21 cellular contexts compared by ENCODE assay signal in the genomic region with DNA sequence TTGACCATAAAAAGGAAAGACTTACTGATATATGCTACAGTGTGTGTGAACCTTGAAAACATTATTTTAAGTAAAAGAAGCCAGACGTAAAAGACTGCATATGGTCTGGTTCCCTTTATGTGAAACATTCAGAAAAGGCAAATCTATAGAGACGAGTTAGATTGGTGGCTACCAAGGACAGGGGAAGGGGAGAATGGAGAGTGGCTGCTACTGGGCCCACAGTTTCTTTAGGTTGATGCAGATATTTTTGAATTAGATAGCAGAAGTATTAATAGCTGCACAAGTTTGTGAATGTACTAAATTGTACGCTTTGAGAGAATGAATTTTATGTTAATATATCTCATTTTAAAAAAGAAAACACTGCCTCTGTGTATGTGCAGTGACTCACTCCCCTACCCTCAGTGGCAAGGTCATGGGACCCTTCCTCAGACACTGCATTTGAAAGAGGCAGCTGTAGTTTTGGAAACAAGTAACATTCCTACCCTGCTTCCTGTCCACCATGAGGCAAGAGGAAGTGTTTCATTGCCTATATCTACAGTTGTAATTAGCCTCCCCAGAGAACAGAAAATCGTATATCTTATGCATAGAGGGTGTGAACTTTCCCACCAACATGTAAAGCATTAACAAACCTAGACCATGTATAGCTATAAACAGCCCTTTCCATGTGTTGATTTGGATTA. TPM values are rescaled to one million over a fixed set of nuclear protein-coding genes. Genes with fewer than 3 reads are reported as not detected.
DNase-seq lines count a peak whose midpoint lies in the region; ATAC-seq, FAIRE-seq and TF ChIP-seq lines count a peak whose summit lies in the region.
"Had no signal": no experiment of that assay in that cellular context is flagged by ENCODE, and none has a peak within 500 bp of the region (broad histone marks: within the 10 kb centered on the region; RNA-seq: fewer than 3 reads in every experiment).

No MANE protein-coding gene starts in this region.

- 0 out of 2 replicates have a peak overlapping the region, but pooled peaks have one; percentile 14 for H3K27ac Mint-ChIP-seq in WTC11

- H3K4me3 Mint-ChIP-seq in WTC11: no peak overlapping the region
- H3K4me3 Mint-ChIP-seq: naive thymus-derived CD4-positive, alpha-beta T cell had no signal

- H3K4me1 Mint-ChIP-seq in WTC11: peaks cover under 1% of the 10 kb centered on the region

- intact Hi-C loops in left colon (cut with DNase I, micrococcal nuclease): no loop called here

- peak overlapping the region in 9 of 11 experiments; percentile 35 to 67 (median 50); a peak in 17 of 22 replicates for H3K4me2 ChIP-seq in BLaER1 treated with 17β-estradiol and CSF1 and Interleukin-3, amounts not matched to agents 10 nM and 100 nM

- H3K27me3 ChIP-seq in BLaER1 treated with 17β-estradiol and CSF1 and Interleukin-3, amounts not matched to agents 10 nM and 100 nM: no peaks in the 10 kb centered on the region
- H3K27me3 ChIP-seq in foreskin keratinocyte: no peaks in the 10 kb centered on the region
- H3K27me3 ChIP-seq: esophagus squamous epithelium, transverse colon had no signal

- H3K36me3 ChIP-seq in BLaER1 treated with 17β-estradiol and CSF1 and Interleukin-3, amounts not matched to agents 10 nM and 100 nM: peaks cover 46 to 98% (median 96%) of the 10 kb centered on the region in 11 experiments

- peaks cover 73% of the 10 kb centered on the region for H3K36me3 Mint-ChIP-seq in WTC11

- DNase-seq in GM12891 (ENCODE audit: insufficient read length, low spot score) (no peak), WTC11 (ENCODE audit: low spot score) (no peak), left colon (no peak), foreskin keratinocyte (no peak), OCI-M1 (lab: John Stamatoyannopoulos, UW) (no peak), HEK293T (ENCODE audit: extremely low spot score) (no peak)
- DNase-seq: amygdala; EL; esophagus squamous epithelium; hypothalamus; naive thymus-derived CD4-positive, alpha-beta T cell; NCI-H2171; stimulated activated CD4-positive, alpha-beta T cell treated with anti-CD3 and anti-CD28 coated beads, Interleukin-1b, Interleukin-23, amount 100 ng/mL, for 48 hours; transverse colon had no signal

- TF ChIP-seq POLR2A in GM12891 (IDR thresholded peaks at IDR 0.05; ENCODE audit: low read depth, low read length): no peak

- POLR2A ChIA-PET in WTC11 (lab: Charles Lee) (no interaction called here), HEK293T (lab: Yijun Ruan, JAX) (no interaction called here)

- H3K9me3 Mint-ChIP-seq in WTC11: no peaks in the 10 kb centered on the region
- H3K9me3 Mint-ChIP-seq: naive thymus-derived CD4-positive, alpha-beta T cell had no signal

- H3K27me3 Mint-ChIP-seq in WTC11 (ENCODE audit: low read depth): no peaks in the 10 kb centered on the region
- H3K27me3 Mint-ChIP-seq: naive thymus-derived CD4-positive, alpha-beta T cell had no signal

- peak overlapping the region in 7 of 11 experiments; percentile 9 to 79 (median 40); a peak in 12 of 22 replicates for H3K27ac ChIP-seq in BLaER1 treated with 17β-estradiol and CSF1 and Interleukin-3, amounts not matched to agents 10 nM and 100 nM
- no peak overlapping the region for H3K27ac ChIP-seq in foreskin keratinocyte
- H3K27ac ChIP-seq: C4-2B, esophagus squamous epithelium, SK-N-MC, VCaP had no signal

- peaks cover 0 to 5% (median 0%) of the 10 kb centered on the region in 11 experiments; a peak in 1 of 22 replicates for H4K20me1 ChIP-seq in BLaER1 treated with 17β-estradiol and CSF1 and Interleukin-3, amounts not matched to agents 10 nM and 100 nM

- ATAC-seq in WTC11: no peak
- peak; percentile 46 for ATAC-seq in left colon
- ATAC-seq in foreskin keratinocyte: no peak
- ATAC-seq in HG03280 (IDR thresholded peaks at IDR 0.05; ENCODE audit: unreplicated experiment): no peak
- ATAC-seq: naive thymus-derived CD4-positive, alpha-beta T cell had no signal

- CTCF ChIA-PET in WTC11 (lab: Charles Lee): no interaction called here
- CTCF ChIA-PET in HEK293T (lab: Yijun Ruan, JAX): no interaction called here

- peaks cover 0 to 94% (median 14%) of the 10 kb centered on the region in 10 experiments; a peak in 15 of 20 replicates for H3K4me1 ChIP-seq in BLaER1 treated with 17β-estradiol and CSF1 and Interleukin-3, amounts not matched to agents 10 nM and 100 nM
- H3K4me1 ChIP-seq in foreskin keratinocyte: no peaks in the 10 kb centered on the region
- H3K4me1 ChIP-seq: transverse colon had no signal

- TF ChIP-seq CTCF in WTC11 (IDR thresholded peaks at IDR 0.05) (no peak), foreskin keratinocyte (conservative IDR thresholded peaks at IDR 0.05) (no peak)

- H3K9me3 ChIP-seq in BLaER1 treated with 17β-estradiol and CSF1 and Interleukin-3, amounts not matched to agents 10 nM and 100 nM (replicated peaks in 1 of 11): no peaks in the 10 kb centered on the region
- H3K9me3 ChIP-seq: esophagus squamous epithelium, transverse colon had no signal

- FAIRE-seq in GM12891 (lab: Jason Lieb, UNC): peak; percentile 83
- FAIRE-seq: GM12892 had no signal

- peak overlapping the region in 1 of 11 experiments; percentile 60; a peak in 2 of 22 replicates for H3K9ac ChIP-seq in BLaER1 treated with 17β-estradiol and CSF1 and Interleukin-3, amounts not matched to agents 10 nM and 100 nM

- H3K4me3 ChIP-seq in BLaER1 treated with 17β-estradiol and CSF1 and Interleukin-3, amounts not matched to agents 10 nM and 100 nM: no peak overlapping the region
- H3K4me3 ChIP-seq: coronary artery, esophagus squamous epithelium, SK-N-MC, transverse colon had no signal

TF ChIP-seq in GM12891, 5 proteins besides CTCF, POLR2A, EP300 and RAD21:
- TF ChIP-seq SPI1 (IDR thresholded peaks at IDR 0.05; ENCODE audit: low read depth, low read length): 0 out of 2 replicates have a peak, but pooled peaks have one; percentile 22
- no peak for TF ChIP-seq POU2F2 (IDR thresholded peaks at IDR 0.05; ENCODE audit: low read depth, low read length)
- TF ChIP-seq PAX5 (IDR thresholded peaks at IDR 0.05; ENCODE audit: insufficient read depth, low read length, severe bottlenecking): no peak
- no peak for TF ChIP-seq POLR2AphosphoS5 (IDR thresholded peaks at IDR 0.05; ENCODE audit: low read depth, low read length)
TF ChIP-seq in GM12891: peak in this region for 1.

TF ChIP-seq in WTC11, 78 proteins besides CTCF, POLR2A, EP300 and RAD21:
- no peak for TF ChIP-seq ZNF121 (CRISPR knock-in tag; IDR thresholded peaks at IDR 0.05)
- TF ChIP-seq, protein P1, sequence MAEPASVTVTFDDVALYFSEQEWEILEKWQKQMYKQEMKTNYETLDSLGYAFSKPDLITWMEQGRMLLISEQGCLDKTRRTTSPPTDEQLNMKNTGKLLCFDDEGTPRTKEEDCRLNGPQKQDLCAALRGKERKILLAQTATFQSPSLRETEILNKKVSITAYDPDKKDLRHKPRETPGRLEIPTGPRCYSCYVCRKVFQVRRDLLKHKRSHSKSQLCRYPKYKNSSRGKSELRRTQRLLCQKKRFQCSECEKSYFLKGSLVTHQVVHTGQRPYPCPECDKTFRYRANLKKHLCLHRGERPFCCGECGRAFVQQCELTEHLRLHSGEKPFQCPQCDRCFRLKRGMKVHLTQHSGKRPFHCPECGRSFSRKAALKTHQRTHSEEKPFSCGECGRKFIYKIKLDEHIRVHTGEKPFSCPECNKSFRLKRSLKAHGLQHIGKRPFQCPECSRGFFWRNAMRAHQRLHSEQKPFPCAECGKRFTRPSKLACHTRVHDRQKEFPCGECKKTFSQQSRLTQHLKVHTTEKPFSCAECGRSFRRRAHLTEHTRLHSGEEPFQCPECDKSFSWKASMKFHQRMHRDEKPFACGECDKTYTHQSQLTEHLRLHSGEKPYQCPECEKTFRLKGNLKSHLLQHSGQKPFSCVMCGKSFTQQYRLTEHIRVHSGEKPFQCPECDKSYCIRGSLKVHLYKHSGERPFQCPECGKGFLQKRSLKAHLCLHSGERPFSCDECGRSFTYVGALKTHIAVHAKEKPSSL (CRISPR knock-in tag; conservative IDR thresholded peaks at IDR 0.05): no peak

TF ChIP-seq in HEK293T, 16 proteins besides CTCF, POLR2A, EP300 and RAD21:
- TF ChIP-seq ZNF384 (IDR thresholded peaks at IDR 0.05) (no peak), HDGF (IDR thresholded peaks at IDR 0.05; ENCODE audit: borderline replicate concordance) (no peak), SUZ12 (IDR thresholded peaks at IDR 0.05) (no peak), NFRKB (IDR thresholded peaks at IDR 0.05) (no peak), ARNT (IDR thresholded peaks at IDR 0.05) (no peak), TARDBP (IDR thresholded peaks at IDR 0.05) (no peak), L3MBTL2 (conservative IDR thresholded peaks at IDR 0.05) (no peak), FOXM1 (IDR thresholded peaks at IDR 0.05; ENCODE audit: borderline replicate concordance) (no peak), BHLHE40 (IDR thresholded peaks at IDR 0.05; ENCODE audit: borderline replicate concordance) (no peak), FOXK2 (IDR thresholded peaks at IDR 0.05) (no peak), SP1 (IDR thresholded peaks at IDR 0.05) (no peak), ELF4 (IDR thresholded peaks at IDR 0.05) (no peak), PKNOX1 (IDR thresholded peaks at IDR 0.05) (no peak), LEF1 (IDR thresholded peaks at IDR 0.05; ENCODE audit: borderline replicate concordance) (no peak), FOXA1 (IDR thresholded peaks at IDR 0.05) (no peak), CTBP1 (IDR thresholded peaks at IDR 0.05; ENCODE audit: borderline replicate concordance) (no peak)

RNA-seq across cellular contexts. Expression of gene ARMC9, which starts 29.8 kb away (rescaled TPM):
- polyA plus RNA-seq in GM12891 (2012; ENCODE audit: low read depth, missing spikeins): 9.8 TPM
- total RNA-seq in WTC11 (2021) (34.5 to 37.5 TPM (median 34.9 TPM) in 3 replicates), left colon (10 to 100 TPM in 1 of 2 donors, 1 to 10 TPM in 1; 9.4 to 13.6 TPM), foreskin keratinocyte (13.4 and 15.4 TPM in 2 replicates)
- polyA plus RNA-seq in foreskin keratinocyte: 9.1 and 11.0 TPM in 2 replicates

RNA-seq across cellular contexts. Expression of gene HTR2B, which starts 43.8 kb away (rescaled TPM):
- polyA plus RNA-seq in GM12891 (2012; ENCODE audit: low read depth, missing spikeins): 0.72 TPM
- total RNA-seq in WTC11 (2021) (not detected in 3 replicates), left colon (under 1 TPM; 0.12 to 0.22 TPM), foreskin keratinocyte (not detected in 2 replicates)
- not detected in 2 replicates for polyA plus RNA-seq in foreskin keratinocyte
- total RNA-seq: naive thymus-derived CD4-positive, alpha-beta T cell had no signal
